ENCODE assay signal across 9 cellular contexts in the genomic region with DNA sequence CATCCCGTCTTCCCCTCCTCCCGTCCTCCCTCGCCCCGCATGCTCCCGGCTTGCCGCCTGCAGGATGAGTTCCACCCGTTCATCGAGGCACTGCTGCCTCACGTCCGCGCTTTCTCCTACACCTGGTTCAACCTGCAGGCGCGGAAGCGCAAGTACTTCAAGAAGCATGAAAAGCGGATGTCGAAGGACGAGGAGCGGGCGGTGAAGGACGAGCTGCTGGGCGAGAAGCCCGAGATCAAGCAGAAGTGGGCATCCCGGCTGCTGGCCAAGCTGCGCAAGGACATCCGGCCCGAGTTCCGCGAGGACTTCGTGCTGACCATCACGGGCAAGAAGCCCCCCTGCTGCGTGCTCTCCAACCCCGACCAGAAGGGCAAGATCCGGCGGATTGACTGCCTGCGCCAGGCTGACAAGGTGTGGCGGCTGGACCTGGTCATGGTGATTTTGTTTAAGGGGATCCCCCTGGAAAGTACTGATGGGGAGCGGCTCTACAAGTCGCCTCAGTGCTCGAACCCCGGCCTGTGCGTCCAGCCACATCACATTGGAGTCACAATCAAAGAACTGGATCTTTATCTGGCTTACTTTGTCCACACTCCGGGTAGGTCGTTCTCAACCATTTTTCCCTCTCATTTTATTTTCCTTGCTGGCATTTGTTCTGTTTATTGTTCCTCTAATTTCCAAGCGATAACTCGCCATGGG. TPM values are rescaled to one million over a fixed set of nuclear protein-coding genes. Genes with fewer than 3 reads are reported as not detected.
A peak's percentile ranks its signal among the peaks of the same experiment; 100 is the strongest.
DNase-seq lines count a peak whose midpoint lies in the region; ATAC-seq and TF ChIP-seq lines count a peak whose summit lies in the region.
"Had no signal": no experiment of that assay in that cellular context is flagged by ENCODE, and none has a peak within 500 bp of the region (broad histone marks: within the 10 kb centered on the region; RNA-seq: fewer than 3 reads in every experiment).

No MANE protein-coding gene starts in this region.

- 62 to 65% methylated on average over 9 to 21 of the region's 45 CpGs for WGBS in gastroesophageal sphincter (ENCODE audit: low coverage in 1 of 2), 2 donors

- no peak overlapping the region for H3K4me3 Mint-ChIP-seq in activated naive CD4-positive, alpha-beta T cell treated with anti-CD3 and anti-CD28 coated beads for 36 hours

- no peaks in the 10 kb centered on the region for H3K9me3 Mint-ChIP-seq in activated naive CD4-positive, alpha-beta T cell treated with anti-CD3 and anti-CD28 coated beads for 36 hours

- DNase-seq in DMS53 (lab: John Stamatoyannopoulos, UW): peak; percentile 68
- no peak for DNase-seq in SJSA1 (ENCODE audit: low read depth in 1 of 2, low spot score in 2 of 2)
- no peak for DNase-seq in activated naive CD4-positive, alpha-beta T cell treated with anti-CD3 and anti-CD28 coated beads for 36 hours
- DNase-seq in ecto neural progenitor cell (ENCODE audit: low spot score): no peak

- H3K27me3 Mint-ChIP-seq in activated naive CD4-positive, alpha-beta T cell treated with anti-CD3 and anti-CD28 coated beads for 36 hours (ENCODE audit: low read depth): peaks cover 7% of the 10 kb centered on the region

- H3K4me3 ChIP-seq in SJSA1 (peak overlapping the region; percentile 34), gastroesophageal sphincter (peak overlapping the region; percentile 8 to 49), skin epidermis (peak overlapping the region; percentile 17 to 44 (median 25))

- peak in 2 of 4 experiments; percentile 6 to 15 for TF ChIP-seq CTCF in gastroesophageal sphincter (IDR thresholded peaks at IDR 0.05)

- H3K27ac ChIP-seq in SJSA1: no peak overlapping the region
- H3K27ac ChIP-seq in gastroesophageal sphincter: peak overlapping the region; percentile 72 to 98 (median 90)
- peak overlapping the region in 17 of 21 experiments; percentile 29 to 97 (median 92) for H3K27ac ChIP-seq in skin epidermis

- H3K27me3 ChIP-seq in SJSA1 (replicated peaks): no peaks in the 10 kb centered on the region
- H3K27me3 ChIP-seq in gastroesophageal sphincter: no peaks in the 10 kb centered on the region

- CTCF ChIA-PET in activated naive CD4-positive, alpha-beta T cell treated with anti-CD3 and anti-CD28 coated beads for 36 hours (lab: Charles Lee): interaction anchor here (1.4 kb wide), 1 partner anchor 36 kb away, joined by 4 read pairs; no protein-coding TSS in a partner anchor

- no peak for TF ChIP-seq EP300 in gastroesophageal sphincter (IDR thresholded peaks at IDR 0.05)

- no peak overlapping the region for H3K27ac Mint-ChIP-seq in activated naive CD4-positive, alpha-beta T cell treated with anti-CD3 and anti-CD28 coated beads for 36 hours

- H3K4me1 ChIP-seq in SJSA1 (replicated peaks) (peaks cover 39% of the 10 kb centered on the region), gastroesophageal sphincter (peaks cover 14 to 98% (median 65%) of the 10 kb centered on the region in 3 donors)

- ATAC-seq in gastroesophageal sphincter (no peak), HG03565 (IDR thresholded peaks at IDR 0.05; ENCODE audit: unreplicated experiment) (no peak), GM21447 (IDR thresholded peaks at IDR 0.05; ENCODE audit: unreplicated experiment) (no peak)

- H3K9me3 ChIP-seq in SJSA1 (replicated peaks) (no peaks in the 10 kb centered on the region), gastroesophageal sphincter (no peaks in the 10 kb centered on the region)

- no peak for TF ChIP-seq POLR2A in gastroesophageal sphincter (IDR thresholded peaks at IDR 0.05)

- H3K36me3 ChIP-seq in SJSA1 (peaks cover 8% of the 10 kb centered on the region; the same call in 1 of the 2 replicates), gastroesophageal sphincter (peaks cover 0 to 4% of the 10 kb centered on the region in 2 donors)

- H3K36me3 Mint-ChIP-seq in activated naive CD4-positive, alpha-beta T cell treated with anti-CD3 and anti-CD28 coated beads for 36 hours (ENCODE audit: low read depth): peaks cover 10% of the 10 kb centered on the region

- H3K4me1 Mint-ChIP-seq in activated naive CD4-positive, alpha-beta T cell treated with anti-CD3 and anti-CD28 coated beads for 36 hours (ENCODE audit: low read depth): peaks cover 19% of the 10 kb centered on the region

- intact Hi-C loops in activated naive CD4-positive, alpha-beta T cell treated with anti-CD3 and anti-CD28 coated beads for 36 hours (cut with micrococcal nuclease): no loop called here

RNA-seq across cellular contexts. Expression of gene NFIX, which starts 29.8 kb away (rescaled TPM):
- 9.4 and 10.9 TPM in 2 replicates for total RNA-seq in SJSA1 (2014; rRNA removed; shearing (Covaris generic))
- 100 to 1,000 TPM in 1 of 4 donors, 10 to 100 TPM in 3; 44.7 to 145 (median 72.4) TPM for total RNA-seq in gastroesophageal sphincter
- total RNA-seq in activated naive CD4-positive, alpha-beta T cell treated with anti-CD3 and anti-CD28 coated beads for 36 hours: 1 to 10 TPM; 6.2 to 6.4 TPM

RNA-seq across cellular contexts. Expression of gene DAND5, which starts 55.7 kb away (rescaled TPM):
- total RNA-seq in SJSA1 (2014; rRNA removed; shearing (Covaris generic)): 0.41 TPM in 1 of 2 replicates, not detected in the other
- under 1 TPM in 1 of 4 donors, not detected in 3; 0.35 TPM for total RNA-seq in gastroesophageal sphincter
- not detected for total RNA-seq in activated naive CD4-positive, alpha-beta T cell treated with anti-CD3 and anti-CD28 coated beads for 36 hours
- total RNA-seq: myocyte had no signal
